8 cellular contexts compared by ENCODE assay signal in the genomic region with DNA sequence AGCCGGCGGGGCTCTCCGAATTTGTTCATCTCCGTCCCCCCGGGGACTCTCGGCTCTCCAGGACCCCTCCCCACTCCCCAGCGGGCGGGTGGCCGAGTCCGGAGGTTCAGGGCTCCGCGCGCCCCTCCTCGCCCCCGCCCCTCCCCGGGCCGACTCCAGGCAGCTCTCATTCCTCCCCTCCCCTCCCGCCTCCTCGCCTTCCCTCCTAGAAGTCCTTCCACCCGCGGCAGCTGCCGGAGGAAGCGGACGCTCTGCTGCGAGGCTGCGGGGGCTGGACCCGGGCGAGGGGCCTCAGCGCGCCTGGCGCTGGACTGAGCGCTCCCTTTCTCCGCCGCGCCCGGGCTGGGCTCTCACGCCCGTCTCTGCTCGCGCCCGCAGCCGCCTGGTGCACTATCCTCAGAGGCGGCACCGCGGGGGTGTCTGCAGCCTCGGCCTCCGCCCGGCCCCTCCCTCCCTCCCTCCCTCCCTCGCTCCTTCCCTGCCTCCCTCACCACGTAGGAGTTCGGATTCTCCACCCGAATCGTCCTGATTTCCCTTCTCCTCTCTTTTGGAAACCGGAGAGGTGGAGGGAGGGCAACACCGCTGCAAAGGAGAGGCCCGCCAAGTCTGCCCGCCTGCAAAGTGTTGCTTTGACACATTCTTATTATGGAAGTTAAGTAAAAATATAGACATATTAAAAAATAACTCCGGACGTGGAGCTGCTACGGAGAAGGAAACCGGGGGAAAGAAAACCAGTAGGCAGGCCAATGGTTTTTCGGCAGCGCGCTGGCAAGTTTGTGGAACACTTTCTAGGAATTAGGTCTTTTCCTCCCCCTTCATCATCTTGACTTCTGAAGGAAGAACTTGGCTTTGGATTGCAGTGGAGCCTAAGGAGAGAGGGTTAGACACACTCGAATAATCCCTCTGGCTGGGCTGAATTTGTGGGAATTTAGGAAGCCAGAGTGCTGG. TPM values are rescaled to one million over a fixed set of nuclear protein-coding genes. Genes with fewer than 3 reads are reported as not detected.
DNase-seq lines count a peak whose midpoint lies in the region; TF ChIP-seq lines count a peak whose summit lies in the region.

A gene with protein sequence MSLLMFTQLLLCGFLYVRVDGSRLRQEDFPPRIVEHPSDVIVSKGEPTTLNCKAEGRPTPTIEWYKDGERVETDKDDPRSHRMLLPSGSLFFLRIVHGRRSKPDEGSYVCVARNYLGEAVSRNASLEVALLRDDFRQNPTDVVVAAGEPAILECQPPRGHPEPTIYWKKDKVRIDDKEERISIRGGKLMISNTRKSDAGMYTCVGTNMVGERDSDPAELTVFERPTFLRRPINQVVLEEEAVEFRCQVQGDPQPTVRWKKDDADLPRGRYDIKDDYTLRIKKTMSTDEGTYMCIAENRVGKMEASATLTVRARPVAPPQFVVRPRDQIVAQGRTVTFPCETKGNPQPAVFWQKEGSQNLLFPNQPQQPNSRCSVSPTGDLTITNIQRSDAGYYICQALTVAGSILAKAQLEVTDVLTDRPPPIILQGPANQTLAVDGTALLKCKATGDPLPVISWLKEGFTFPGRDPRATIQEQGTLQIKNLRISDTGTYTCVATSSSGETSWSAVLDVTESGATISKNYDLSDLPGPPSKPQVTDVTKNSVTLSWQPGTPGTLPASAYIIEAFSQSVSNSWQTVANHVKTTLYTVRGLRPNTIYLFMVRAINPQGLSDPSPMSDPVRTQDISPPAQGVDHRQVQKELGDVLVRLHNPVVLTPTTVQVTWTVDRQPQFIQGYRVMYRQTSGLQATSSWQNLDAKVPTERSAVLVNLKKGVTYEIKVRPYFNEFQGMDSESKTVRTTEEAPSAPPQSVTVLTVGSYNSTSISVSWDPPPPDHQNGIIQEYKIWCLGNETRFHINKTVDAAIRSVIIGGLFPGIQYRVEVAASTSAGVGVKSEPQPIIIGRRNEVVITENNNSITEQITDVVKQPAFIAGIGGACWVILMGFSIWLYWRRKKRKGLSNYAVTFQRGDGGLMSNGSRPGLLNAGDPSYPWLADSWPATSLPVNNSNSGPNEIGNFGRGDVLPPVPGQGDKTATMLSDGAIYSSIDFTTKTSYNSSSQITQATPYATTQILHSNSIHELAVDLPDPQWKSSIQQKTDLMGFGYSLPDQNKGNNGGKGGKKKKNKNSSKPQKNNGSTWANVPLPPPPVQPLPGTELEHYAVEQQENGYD (N-terminal part only) (plus strand): TSS at position 494 of the 948 bp plus-strand sequence. CDS start 687 bp downstream, outside the sequence.

- intact Hi-C loops in CD14-positive monocyte (cut with micrococcal nuclease): no loop called here
- intact Hi-C loops in activated naive CD4-positive, alpha-beta T cell treated with anti-CD3 and anti-CD28 coated beads for 36 hours (cut with micrococcal nuclease): loop anchor here (2.0 kb wide), 1 partner anchor 1605 kb away; no protein-coding TSS in a partner anchor

- no peak within 1 kb of the TSS for H3K9ac ChIP-seq in fibroblast of lung (ENCODE audit: insufficient read depth, low read length)

- H3K4me1 Mint-ChIP-seq in CD14-positive monocyte: no peaks in the 10 kb centered on the region
- peaks cover 2% of the 10 kb centered on the region for H3K4me1 Mint-ChIP-seq in activated naive CD4-positive, alpha-beta T cell treated with anti-CD3 and anti-CD28 coated beads for 36 hours (ENCODE audit: low read depth)

- H3K36me3 ChIP-seq in HAP-1 (replicated peaks) (no peaks in the 10 kb centered on the region), fibroblast of lung (ENCODE audit: control insufficient read depth, insufficient read depth, low read length) (no peaks in the 10 kb centered on the region)

- no peak within 1 kb of the TSS for H3K27ac Mint-ChIP-seq in CD14-positive monocyte
- no peak within 1 kb of the TSS for H3K27ac Mint-ChIP-seq in activated naive CD4-positive, alpha-beta T cell treated with anti-CD3 and anti-CD28 coated beads for 36 hours

- peak within 1 kb of the TSS; percentile 95 for H3K4me2 ChIP-seq in fibroblast of lung (ENCODE audit: extremely low read depth, insufficient read depth, low read length)

- in situ Hi-C loops in HAP-1 (cut with MboI; ENCODE audit: low sequenced_read_pairs): loop anchor here (5.0 kb wide), 2 partner anchors 212 to 282 kb away; no protein-coding TSS in a partner anchor
- in situ Hi-C loops in ACHN (cut with HindIII; ENCODE audit: low pct_ligation_motif_present, low pct_unique_long_range_greater_than_20kb, low sequenced_read_pairs): no loop called here

- H3K4me3 Mint-ChIP-seq in CD14-positive monocyte: peak within 1 kb of the TSS in 1 of 2 donors; percentile 64
- H3K4me3 Mint-ChIP-seq in activated naive CD4-positive, alpha-beta T cell treated with anti-CD3 and anti-CD28 coated beads for 36 hours: no peak within 1 kb of the TSS

- H3K9me3 ChIP-seq in HAP-1 (no peaks in the 10 kb centered on the region), fibroblast of lung (ENCODE audit: control insufficient read depth, insufficient read depth, low read depth, low read length) (no peaks in the 10 kb centered on the region)

- TF ChIP-seq CTCF in fibroblast of lung (conservative IDR thresholded peaks at IDR 0.05 in 1 of 2, IDR thresholded peaks at IDR 0.05 in 1 of 2; ENCODE audit: low read depth in 1 of 2, low read length in 2 of 2) (no peak), CD14-positive monocyte (IDR thresholded peaks at IDR 0.05) (no peak)

- no peaks in the 10 kb centered on the region for H3K79me2 ChIP-seq in fibroblast of lung (ENCODE audit: control insufficient read depth, insufficient read depth, low read length)

- H3K27me3 ChIP-seq in HAP-1 (ENCODE audit: low read depth) (no peaks in the 10 kb centered on the region), fibroblast of lung (ENCODE audit: control insufficient read depth, insufficient read depth, low read length) (peaks cover 5% of the 10 kb centered on the region)

- peaks cover 14% of the 10 kb centered on the region for H3K4me1 ChIP-seq in HAP-1
- H3K4me1 ChIP-seq in fibroblast of lung (ENCODE audit: control insufficient read depth, extremely low read depth, insufficient read depth, low read length): no peaks in the 10 kb centered on the region

- peak within 1 kb of the TSS; percentile 44 for H3K4me3 ChIP-seq in HAP-1
- H3K4me3 ChIP-seq in fibroblast of lung (replicated peaks in 1 of 4; ENCODE audit: control extremely low read depth in 1 of 4, insufficient read depth in 1 of 4, low read depth in 3 of 4, low read length in 4 of 4): peak within 1 kb of the TSS; percentile 56 to 85 (median 65)

- H3K27ac ChIP-seq in fibroblast of lung (ENCODE audit: insufficient read depth, low read length): no peak within 1 kb of the TSS

- DNase-seq in HAP-1 (ENCODE audit: low spot score in 2 of 2) (peak; percentile 68 to 80), RPMI7951 (ENCODE audit: low read depth) (peak; percentile 1), fibroblast of lung (ENCODE audit: low read depth in 2 of 2) (peak; percentile 33 to 47), occipital lobe (lab: John Stamatoyannopoulos, UW) (peak; percentile 42), CD14-positive monocyte (ENCODE audit: low spot score) (no peak), ACHN (no peak), epidermal melanocyte (ENCODE audit: insufficient read length, low spot score) (no peak)
- no peak for DNase-seq in activated naive CD4-positive, alpha-beta T cell treated with anti-CD3 and anti-CD28 coated beads for 36 hours

- H4K20me1 ChIP-seq in fibroblast of lung (ENCODE audit: control insufficient read depth, extremely low read depth, insufficient read depth, low read length): no peaks in the 10 kb centered on the region

- CTCF ChIA-PET in activated naive CD4-positive, alpha-beta T cell treated with anti-CD3 and anti-CD28 coated beads for 36 hours (lab: Charles Lee): no interaction called here

- peaks cover 40 to 52% (median 43%) of the 10 kb centered on the region in 3 donors for H3K27me3 Mint-ChIP-seq in CD14-positive monocyte (ENCODE audit: low read depth in 3 of 3)
- peaks cover 42% of the 10 kb centered on the region for H3K27me3 Mint-ChIP-seq in activated naive CD4-positive, alpha-beta T cell treated with anti-CD3 and anti-CD28 coated beads for 36 hours (ENCODE audit: low read depth)

- H3K9me3 Mint-ChIP-seq in CD14-positive monocyte: peaks cover 0 to 6% (median 3%) of the 10 kb centered on the region in 7 donors
- no peaks in the 10 kb centered on the region for H3K9me3 Mint-ChIP-seq in activated naive CD4-positive, alpha-beta T cell treated with anti-CD3 and anti-CD28 coated beads for 36 hours

- H2AFZ ChIP-seq in fibroblast of lung (ENCODE audit: low read length): peak within 1 kb of the TSS; percentile 70

- H3K36me3 Mint-ChIP-seq in CD14-positive monocyte: no peaks in the 10 kb centered on the region
- peaks cover 1% of the 10 kb centered on the region for H3K36me3 Mint-ChIP-seq in activated naive CD4-positive, alpha-beta T cell treated with anti-CD3 and anti-CD28 coated beads for 36 hours (ENCODE audit: low read depth)

RNA-seq across cellular contexts. Expression of the gene that starts here (rescaled TPM):
- total RNA-seq in RPMI7951 (2014; rRNA removed; shearing (Covaris generic)): not detected in 2 replicates
- total RNA-seq in fibroblast of lung (1.5 and 1.8 TPM in 2 replicates), occipital lobe (377 TPM)
- polyA plus RNA-seq in fibroblast of lung (0.83 and 2.2 TPM in 2 replicates), CD14-positive monocyte (not detected)
- 0.69 and 1.2 TPM in 2 replicates for polyA plus RNA-seq in fibroblast of lung (2012)
- 3.1 TPM in 1 of 2 replicates, not detected in the other for polyA minus RNA-seq in fibroblast of lung (ENCODE audit: low replicate concordance)
- not detected for total RNA-seq in activated naive CD4-positive, alpha-beta T cell treated with anti-CD3 and anti-CD28 coated beads for 36 hours

Comparison
In these comparisons a context has a peak if more than half of its experiments do, and no peak if none do; other contexts are left out.
1. RNA of the gene that starts here (total RNA-seq): 377 TPM in occipital lobe (single experiment); 1.5 to 1.8 TPM in fibroblast of lung, not detected in RPMI7951 and not detected in activated naive CD4-positive, alpha-beta T cell treated with anti-CD3 and anti-CD28 coated beads for 36 hours; every median in the first group is over 100 times any median in the second.
2. Peak in DNase-seq in RPMI7951; RNA of the gene not detected or under 1 TPM.
3. DNase-seq: peak in HAP-1 (2 of 2), fibroblast of lung (2 of 2) and occipital lobe (single experiment); none in CD14-positive monocyte (single experiment), ACHN (single experiment), epidermal melanocyte (single experiment) and activated naive CD4-positive, alpha-beta T cell treated with anti-CD3 and anti-CD28 coated beads for 36 hours (single experiment).